Comparison of ENCODE assay signal across 18 cellular contexts in genomic region chr7:39336457-39336856, GRCh38.
"Had no signal": no experiment of that assay in that cellular context is flagged by ENCODE, and none has a peak within 500 bp of the region (broad histone marks: within the 10 kb centered on the region; RNA-seq: fewer than 3 reads in every experiment).

No MANE protein-coding gene starts in this region.

- H3K4me3 ChIP-seq: breast epithelium, dorsolateral prefrontal cortex, psoas muscle, upper lobe of left lung had no signal

- DNase-seq: activated CD4-positive, alpha-beta T cell treated with anti-CD3 and anti-CD28 coated beads, Interleukin-2, amount 50 U/mL, for 1 hour; activated CD8-positive, alpha-beta memory T cell treated with anti-CD3 and anti-CD28 coated beads for 24 hours; activated gamma-delta T cell treated with Interleukin-2 at 50 U/mL for 16 hours; activated naive CD8-positive, alpha-beta T cell treated with anti-CD3 and anti-CD28 coated beads for 36 hours; endodermal cell; glutamatergic neuron; midbrain; psoas muscle; stimulated activated CD4-positive, alpha-beta T cell treated with anti-CD3 and anti-CD28 coated beads, Interleukin-1b, Interleukin-23, amount 100 ng/mL, for 48 hours; stimulated activated naive CD8-positive, alpha-beta T cell treated with anti-CD3 and anti-CD28 coated beads, Interleukin-15, amount 100 ng/mL, for 72 hours; T-cell; T-helper 9 cell; upper lobe of left lung had no signal

- ATAC-seq: activated CD4-positive, CD25-positive, alpha-beta regulatory T cell treated with anti-CD3 and anti-CD28 coated beads, Interleukin-2, amount 50 U/mL, for 24 hours; esophagus mucosa; psoas muscle; sciatic nerve; stimulated activated naive CD8-positive, alpha-beta T cell treated with anti-CD3 and anti-CD28 coated beads, Interleukin-15, amount 100 ng/mL, for 72 hours; T-cell had no signal
